ENCODE assay signal across 15 cellular contexts in the genomic region with DNA sequence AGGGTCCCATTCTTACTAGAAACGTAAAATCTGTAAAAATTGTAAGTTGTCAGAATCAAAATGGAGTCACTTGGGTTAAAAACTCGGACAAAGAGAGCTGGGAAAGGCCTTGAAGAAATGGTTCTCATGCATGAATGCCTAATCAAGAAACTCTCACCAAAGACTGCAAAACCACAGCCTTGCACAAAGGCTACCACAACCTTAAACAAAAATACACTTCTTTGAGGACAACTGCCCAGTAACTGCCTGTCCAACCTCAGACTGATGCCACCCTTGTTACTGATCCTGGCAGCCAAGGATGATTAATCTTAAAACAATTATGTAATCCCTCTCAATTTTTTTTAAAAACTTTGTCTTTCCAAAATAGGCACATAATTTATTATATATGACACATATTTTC.
"Had no signal": no experiment of that assay in that cellular context is flagged by ENCODE, and none has a peak within 500 bp of the region (broad histone marks: within the 10 kb centered on the region; RNA-seq: fewer than 3 reads in every experiment).

No MANE protein-coding gene starts in this region.

- H3K4me1 ChIP-seq: prostate gland, right lobe of liver, transverse colon had no signal

- H3K9me3 ChIP-seq: prostate gland, right lobe of liver, transverse colon had no signal

- H3K36me3 ChIP-seq: brain microvascular endothelial cell, prostate gland, right lobe of liver, transverse colon had no signal

- DNase-seq: activated CD4-positive, alpha-beta T cell treated with anti-CD3 and anti-CD28 coated beads, Interleukin-2, amount 50 U/mL, for 48 hours; activated naive CD4-positive, alpha-beta T cell treated with anti-CD3 and anti-CD28 coated beads, Interleukin-2, amount 50 U/mL, for 16 hours; activated T-cell treated with anti-CD3 and anti-CD28 coated beads, Interleukin-2, amount 50 U/mL, for 24 hours; amniotic stem cell; brain microvascular endothelial cell; hippocampal formation; kidney glomerular epithelial cell; right lobe of liver; stimulated activated naive CD8-positive, alpha-beta T cell treated with anti-CD3 and anti-CD28 coated beads, Interleukin-15, Interleukin-2, amounts not matched to agents 100 U/mL and 50 U/mL, for 24 hours; T1000; transverse colon had no signal

- H3K27ac ChIP-seq: brain microvascular endothelial cell, coronary artery, prostate gland, right lobe of liver, transverse colon, VCaP had no signal

- H3K4me3 ChIP-seq: coronary artery, prostate gland, right lobe of liver, transverse colon had no signal

- ATAC-seq: esophagus mucosa; right lobe of liver; stimulated activated naive CD8-positive, alpha-beta T cell treated with anti-CD3 and anti-CD28 coated beads, Interleukin-15, Interleukin-2, amounts not matched to agents 100 U/mL and 50 U/mL, for 24 hours had no signal

- H3K27me3 ChIP-seq: brain microvascular endothelial cell, right lobe of liver, transverse colon had no signal
